Comparison of ENCODE assay signal across 25 cellular contexts in the genomic region with DNA sequence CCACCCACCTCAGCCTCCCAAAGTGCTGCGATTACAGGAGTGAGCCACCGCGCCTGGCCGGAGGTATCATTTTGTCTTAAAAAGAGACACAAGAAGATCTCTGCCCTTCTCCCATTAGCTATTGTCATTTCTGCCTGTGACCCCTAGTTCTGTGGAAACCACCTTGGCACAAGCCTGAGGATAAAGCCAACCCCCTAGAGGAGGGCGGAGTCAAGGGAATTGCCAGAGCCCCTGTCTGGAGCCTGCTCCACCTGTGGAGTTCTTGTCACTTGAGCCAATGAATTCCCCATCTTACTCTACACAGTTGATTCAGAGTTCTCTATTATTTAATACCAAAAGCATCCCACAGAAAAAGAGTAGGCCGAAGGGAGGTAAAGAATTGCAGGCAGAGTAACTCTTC. TPM values are rescaled to one million over a fixed set of nuclear protein-coding genes. Genes with fewer than 3 reads are reported as not detected.
"Had no signal": no experiment of that assay in that cellular context is flagged by ENCODE, and none has a peak within 500 bp of the region (broad histone marks: within the 10 kb centered on the region; RNA-seq: fewer than 3 reads in every experiment).

No MANE protein-coding gene starts in this region.

- H3K9me3 Mint-ChIP-seq: effector memory CD8-positive, alpha-beta T cell had no signal

- H3K27me3 Mint-ChIP-seq: dendritic cell treated with granulocyte-macrophage colony-stimulating factor and Interleukin-4, amounts not matched to agents 40 ng/mL and 50 ng/mL, for 4 days had no signal

- H3K9me3 ChIP-seq: esophagus squamous epithelium, gastroesophageal sphincter, pancreas, stomach, thoracic aorta, transverse colon had no signal

- DNase-seq: effector memory CD8-positive, alpha-beta T cell; esophagus squamous epithelium; foreskin fibroblast; glutamatergic neuron; kidney; left cardiac atrium; left ventricle myocardium superior; mesenchymal stem cell; midbrain; occipital lobe; pancreas; right cardiac atrium; small intestine; stimulated activated CD4-positive, alpha-beta T cell treated with anti-CD3 and anti-CD28 coated beads, Interleukin-12 subunit alpha, Interleukin-12 subunit beta, amount 100 ng/mL, for 4 hours; stimulated activated naive CD4-positive, alpha-beta T cell; stomach; substantia nigra; transverse colon had no signal

- ATAC-seq: effector memory CD8-positive, alpha-beta T cell; gastroesophageal sphincter; left cardiac atrium; left ventricle myocardium superior; pancreas; right cardiac atrium had no signal

- H3K4me1 ChIP-seq: gastroesophageal sphincter, pancreas had no signal

- H3K27ac Mint-ChIP-seq: dendritic cell treated with granulocyte-macrophage colony-stimulating factor and Interleukin-4, amounts not matched to agents 40 ng/mL and 50 ng/mL, for 4 days; effector memory CD8-positive, alpha-beta T cell; nephron; progenitor cell of endocrine pancreas had no signal

- H3K36me3 ChIP-seq: esophagus squamous epithelium, gastroesophageal sphincter, pancreas, stomach, thoracic aorta, transverse colon had no signal

- H3K4me3 ChIP-seq: esophagus squamous epithelium, gastroesophageal sphincter, lung, pancreas, stomach, thoracic aorta, transverse colon had no signal

- H3K27me3 ChIP-seq: esophagus squamous epithelium, gastroesophageal sphincter, pancreas, transverse colon had no signal

- H3K27ac ChIP-seq: esophagus squamous epithelium, gastroesophageal sphincter, pancreas, stomach, thoracic aorta, transverse colon had no signal

- H3K4me3 Mint-ChIP-seq: dendritic cell treated with granulocyte-macrophage colony-stimulating factor and Interleukin-4, amounts not matched to agents 40 ng/mL and 50 ng/mL, for 4 days; effector memory CD8-positive, alpha-beta T cell; nephron had no signal

RNA-seq across cellular contexts. Expression of gene KLHL6, which starts 34.9 kb away (rescaled TPM):
- total RNA-seq: epithelial cell of proximal tubule had no signal
